Comparison of ENCODE assay signal across 6 cellular contexts in the genomic region with DNA sequence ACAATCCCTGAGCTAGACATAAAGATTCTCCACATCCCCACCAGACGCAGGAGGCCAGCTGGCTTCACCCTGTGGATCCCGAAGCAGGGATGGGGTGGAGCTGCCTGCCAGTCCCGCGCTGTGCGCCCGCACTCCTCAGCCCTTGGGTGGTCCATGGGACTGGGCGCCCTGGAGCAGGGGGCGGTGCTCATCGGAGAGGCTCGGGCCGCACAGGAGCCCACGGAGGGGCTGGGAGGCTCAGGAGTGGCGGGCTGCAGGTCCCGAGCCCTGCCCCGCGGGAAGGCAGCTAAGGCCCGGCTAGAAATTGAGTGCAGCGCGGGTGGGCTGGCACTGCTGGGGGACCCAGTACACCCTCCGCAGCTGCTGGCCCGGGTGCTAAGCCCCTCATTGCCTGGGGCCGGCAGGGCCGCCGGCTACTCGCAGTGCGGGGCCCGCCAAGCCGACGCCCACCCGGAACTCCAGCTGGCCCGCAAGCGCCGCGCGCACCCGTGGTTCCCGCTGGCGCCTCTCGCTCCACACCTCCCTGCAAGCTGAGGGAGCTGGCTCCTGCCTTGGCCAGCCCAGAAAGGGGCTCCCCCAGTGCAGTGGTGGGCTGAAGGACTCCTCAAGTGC.
DNase-seq lines count a peak whose midpoint lies in the region; FAIRE-seq and TF ChIP-seq lines count a peak whose summit lies in the region.
"Not testable (repeated sequence)": the region's sequence is repeated elsewhere in the genome, so short reads cannot be mapped to it uniquely, and the experiment has no call there.

No MANE protein-coding gene starts in this region.

- not testable (repeated sequence) for DNase-seq in HEK293T (ENCODE audit: extremely low spot score)
- DNase-seq in activated gamma-delta T cell (lab: John Stamatoyannopoulos, UW) (peak; percentile 4), cardiac septum (ENCODE audit: low spot score) (peak; percentile 68), kidney (peak; percentile 58), mesenteric fat pad (ENCODE audit: low spot score) (peak; percentile 79), progenitor cell of endocrine pancreas (ENCODE audit: low spot score, unreplicated experiment) (peak; percentile 8)

- not testable (repeated sequence) for H3K4me3 Mint-ChIP-seq in progenitor cell of endocrine pancreas (ENCODE audit: low read depth)

- TF ChIP-seq CTCF in kidney (IDR thresholded peaks at IDR 0.05; ENCODE audit: borderline replicate concordance, extremely low read depth, insufficient read depth); progenitor cell of endocrine pancreas (IDR thresholded peaks at IDR 0.05; ENCODE audit: unreplicated experiment): not testable (repeated sequence)

- not testable (repeated sequence) for H3K9me3 ChIP-seq in kidney (ENCODE audit: control insufficient read depth in 1 of 2, low read length in 2 of 2)

- H3K4me1 Mint-ChIP-seq in progenitor cell of endocrine pancreas (ENCODE audit: low read depth): not testable (repeated sequence)

- H3K27ac Mint-ChIP-seq in progenitor cell of endocrine pancreas: not testable (repeated sequence)

- not testable (repeated sequence) for H3K27ac ChIP-seq in kidney (ENCODE audit: low read depth in 2 of 2, low read length in 2 of 2)

- CTCF ChIA-PET in HEK293T (lab: Yijun Ruan, JAX): not testable (repeated sequence)

- not testable (repeated sequence) for H3K4me1 ChIP-seq in kidney (ENCODE audit: control insufficient read depth in 1 of 2, insufficient read depth in 1 of 2, low read depth in 1 of 2, low read length in 2 of 2)

- not testable (repeated sequence) for H3K9ac ChIP-seq in kidney (ENCODE audit: low read length in 2 of 2)

- H3K36me3 Mint-ChIP-seq in progenitor cell of endocrine pancreas (ENCODE audit: insufficient read depth): not testable (repeated sequence)

- not testable (repeated sequence) for H3K36me3 ChIP-seq in kidney (ENCODE audit: control insufficient read depth in 1 of 2, insufficient read depth in 2 of 2, low read length in 2 of 2)

- not testable (repeated sequence) for H3K4me3 ChIP-seq in kidney (ENCODE audit: low read length in 2 of 2)

- H3K27me3 Mint-ChIP-seq in progenitor cell of endocrine pancreas: not testable (repeated sequence)

- H3K9me3 Mint-ChIP-seq in progenitor cell of endocrine pancreas (ENCODE audit: low read depth): not testable (repeated sequence)

- FAIRE-seq in kidney (lab: Jason Lieb, UNC): not testable (repeated sequence)

- POLR2A ChIA-PET in HEK293T (lab: Yijun Ruan, JAX): not testable (repeated sequence)

- intact Hi-C loops in cardiac septum (cut with DNase I); kidney (cut with DNase I): not testable (repeated sequence)

TF ChIP-seq in HEK293T, 16 proteins besides CTCF, POLR2A, EP300 and RAD21:
- TF ChIP-seq FOXM1 (IDR thresholded peaks at IDR 0.05; ENCODE audit: borderline replicate concordance): peak; percentile 20; the same call in 1 of the 2 replicates
